Comparison of ENCODE assay signal across 21 cellular contexts in the genomic region with DNA sequence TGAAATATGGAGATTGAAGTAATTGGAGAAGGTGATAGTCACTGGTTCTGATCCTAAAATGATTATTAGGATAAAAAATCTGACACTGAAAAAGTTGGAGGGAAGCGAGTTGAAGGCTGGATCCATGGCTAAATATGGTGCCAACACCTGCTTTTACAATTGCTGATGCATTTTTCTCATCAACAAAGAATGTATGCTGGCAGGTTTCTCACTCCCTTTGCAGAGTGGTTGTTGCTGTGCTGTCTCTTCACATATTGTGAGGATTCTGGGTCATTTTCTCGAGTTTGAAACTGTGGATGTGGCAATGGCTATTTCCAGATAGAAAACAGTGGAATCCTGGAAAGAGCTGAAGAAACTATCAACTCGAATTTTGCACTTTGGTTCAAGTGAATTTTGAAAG.
"Had no signal": no experiment of that assay in that cellular context is flagged by ENCODE, and none has a peak within 500 bp of the region (broad histone marks: within the 10 kb centered on the region; RNA-seq: fewer than 3 reads in every experiment).

No MANE protein-coding gene starts in this region.

- H3K27me3 ChIP-seq: heart right ventricle, tibial nerve, vagina had no signal

- H3K4me3 ChIP-seq: heart right ventricle, tibial nerve, vagina had no signal

- ATAC-seq: activated CD8-positive, alpha-beta memory T cell treated with anti-CD3 and anti-CD28 coated beads, Interleukin-2, amount 10 ng/mL, durations not matched to agents 7 days and 5 days; heart right ventricle; left ventricle myocardium superior; stimulated activated naive CD8-positive, alpha-beta T cell treated with anti-CD3 and anti-CD28 coated beads, Interleukin-15, Interleukin-2, amounts not matched to agents 100 U/mL and 50 U/mL, for 24 hours; T-cell had no signal

- DNase-seq: activated B cell treated with CpG ODN at 0.5 μM for 24 hours; activated CD4-positive, alpha-beta memory T cell treated with anti-CD3 and anti-CD28 coated beads for 36 hours; activated CD4-positive, alpha-beta T cell treated with anti-CD3 and anti-CD28 coated beads for 4 hours; activated CD8-positive, alpha-beta memory T cell treated with anti-CD3 and anti-CD28 coated beads, Interleukin-2, amount 10 ng/mL, durations not matched to agents 7 days and 5 days; activated naive CD4-positive, alpha-beta T cell treated with Interleukin-2 at 50 U/mL for 16 hours; central memory CD4-positive, alpha-beta T cell; endodermal cell; heart right ventricle; left ventricle myocardium superior; nephron progenitor cell; nucleus accumbens; posterior cingulate gyrus; retina; stimulated activated CD4-positive, alpha-beta T cell treated with anti-CD3 and anti-CD28 coated beads, Interleukin-2, amount 100 ng/mL, for 24 hours; stimulated activated naive CD8-positive, alpha-beta T cell treated with anti-CD3 and anti-CD28 coated beads, Interleukin-15, Interleukin-2, amounts not matched to agents 100 U/mL and 50 U/mL, for 24 hours; substantia nigra; T-cell had no signal

- H3K9me3 ChIP-seq: heart right ventricle, tibial nerve, vagina had no signal

- H3K27ac ChIP-seq: heart right ventricle, tibial nerve, vagina had no signal

- H3K9me3 Mint-ChIP-seq: activated B cell treated with CpG ODN at 0.5 μM for 24 hours had no signal

- H3K36me3 Mint-ChIP-seq: activated CD4-positive, alpha-beta memory T cell treated with anti-CD3 and anti-CD28 coated beads for 36 hours; brain; T-cell had no signal

- H3K36me3 ChIP-seq: heart right ventricle, tibial nerve, vagina had no signal

- H3K27ac Mint-ChIP-seq: activated B cell treated with CpG ODN at 0.5 μM for 24 hours; activated CD4-positive, alpha-beta memory T cell treated with anti-CD3 and anti-CD28 coated beads for 36 hours; activated CD8-positive, alpha-beta memory T cell treated with anti-CD3 and anti-CD28 coated beads, Interleukin-2, amount 10 ng/mL, durations not matched to agents 7 days and 5 days; endodermal cell; memory B cell; nephron progenitor cell; T-cell had no signal
